Comparison of ENCODE assay signal across 1 cellular context in genomic region chr22:17191163-17191562, GRCh38.
TF ChIP-seq lines count a peak whose summit lies in the region.

No MANE protein-coding gene starts in this region.

TF ChIP-seq in endothelial cell of umbilical vein, 7 proteins besides CTCF, POLR2A, EP300 and RAD21:
- TF ChIP-seq EZH2 (IDR thresholded peaks at IDR 0.05; ENCODE audit: borderline replicate concordance, low read depth, low read length, severe bottlenecking) (no peak), MAX (IDR thresholded peaks at IDR 0.05; ENCODE audit: insufficient read depth, insufficient read length) (no peak), JUN (IDR thresholded peaks at IDR 0.05; ENCODE audit: borderline replicate concordance, insufficient read depth, insufficient read length, low read depth) (no peak), POLR2AphosphoS5 (IDR thresholded peaks at IDR 0.05; ENCODE audit: insufficient read depth, low read depth, low read length) (no peak), FOS (IDR thresholded peaks at IDR 0.05; ENCODE audit: borderline replicate concordance, insufficient read depth, low read length) (no peak), GATA2 (IDR thresholded peaks at IDR 0.05; ENCODE audit: insufficient read depth, insufficient read length, low read depth, low read length) (no peak), MYC (IDR thresholded peaks at IDR 0.05; ENCODE audit: low read depth, low read length) (no peak)
TF ChIP-seq in endothelial cell of umbilical vein: peak in this region for 0.
